1 cellular context compared by ENCODE assay signal in the genomic region with DNA sequence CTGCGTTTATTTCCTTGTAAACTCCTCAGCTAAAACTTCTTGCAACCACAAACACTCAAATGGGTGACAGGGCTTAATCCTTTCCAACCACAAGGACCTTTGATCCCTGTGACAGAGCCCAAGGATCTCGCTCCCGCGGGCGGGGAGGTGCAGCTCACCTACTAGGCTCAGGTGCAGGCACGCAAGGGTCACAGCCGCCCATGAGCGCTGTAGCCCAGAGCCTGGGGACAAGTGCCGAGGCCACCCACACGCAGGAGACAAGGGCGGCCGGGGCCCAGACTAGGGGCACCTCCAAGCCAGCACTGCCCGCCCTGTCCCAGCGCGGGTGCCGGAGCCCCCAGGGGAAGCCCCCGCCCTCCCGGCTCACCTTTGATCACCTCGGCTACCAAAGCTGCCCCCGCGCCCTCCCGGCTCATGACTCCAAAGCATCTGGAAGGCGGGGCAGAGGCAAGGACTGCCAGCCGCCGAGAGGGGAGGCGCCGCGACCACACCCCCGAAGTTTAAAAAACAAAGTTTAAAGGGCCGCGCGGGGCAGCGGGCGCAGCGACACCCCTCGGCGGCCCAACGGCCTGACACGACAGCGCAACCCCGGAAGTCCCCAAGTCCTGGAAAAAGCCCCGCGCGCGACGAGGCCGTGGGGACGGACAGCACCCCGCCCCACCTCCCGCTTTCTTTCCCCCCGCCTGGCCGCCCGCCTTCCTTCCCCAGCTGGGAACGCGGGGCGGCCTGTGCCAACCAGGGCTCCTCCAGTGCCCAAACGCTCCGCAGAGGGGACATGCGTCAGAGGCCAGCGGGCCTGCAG.
TF ChIP-seq lines count a peak whose summit lies in the region.

No MANE protein-coding gene starts in this region.

TF ChIP-seq in HepG2, 621 proteins besides CTCF, POLR2A, EP300 and RAD21 (continued from another document and continues in another):
- no peak; the same call in 1 of the 2 replicates for TF ChIP-seq HNF4G (IDR thresholded peaks at IDR 0.05; ENCODE audit: borderline replicate concordance, low read depth, low read length)
- peak; percentile 93 for TF ChIP-seq HNF4G (CRISPR knock-in tag; IDR thresholded peaks at IDR 0.05; ENCODE audit: borderline replicate concordance, low read depth)
- no peak for TF ChIP-seq NFE2L2 (IDR thresholded peaks at IDR 0.05; ENCODE audit: low read length)
- TF ChIP-seq GLI4 (CRISPR knock-in tag; IDR thresholded peaks at IDR 0.05; ENCODE audit: borderline replicate concordance), result no peak
- TF ChIP-seq RAD51 (IDR thresholded peaks at IDR 0.05; ENCODE audit: borderline replicate concordance), result no peak
- TF ChIP-seq SP140L (CRISPR knock-in tag; IDR thresholded peaks at IDR 0.05; ENCODE audit: borderline replicate concordance), result no peak
- no peak for TF ChIP-seq FOXK2 (IDR thresholded peaks at IDR 0.05)
- no peak for TF ChIP-seq SYNCRIP (IDR thresholded peaks at IDR 0.05; ENCODE audit: insufficient read depth, low read depth, low read length)
- TF ChIP-seq LCORL (IDR thresholded peaks at IDR 0.05), result peak; percentile 27; the same call in 1 of the 2 replicates
- TF ChIP-seq LCORL (CRISPR knock-in tag; IDR thresholded peaks at IDR 0.05), result peak; percentile 98
- no peak for TF ChIP-seq ZFP82 (CRISPR knock-in tag; IDR thresholded peaks at IDR 0.05; ENCODE audit: borderline replicate concordance)
- no peak for TF ChIP-seq NONO (IDR thresholded peaks at IDR 0.05)
- TF ChIP-seq NONO (CRISPR knock-in tag; conservative IDR thresholded peaks at IDR 0.05), result no peak; the same call in 1 of the 2 replicates
- peak; percentile 93 for TF ChIP-seq ZNF350 (CRISPR knock-in tag; IDR thresholded peaks at IDR 0.05; ENCODE audit: borderline replicate concordance, low read depth)
- TF ChIP-seq, protein P1, sequence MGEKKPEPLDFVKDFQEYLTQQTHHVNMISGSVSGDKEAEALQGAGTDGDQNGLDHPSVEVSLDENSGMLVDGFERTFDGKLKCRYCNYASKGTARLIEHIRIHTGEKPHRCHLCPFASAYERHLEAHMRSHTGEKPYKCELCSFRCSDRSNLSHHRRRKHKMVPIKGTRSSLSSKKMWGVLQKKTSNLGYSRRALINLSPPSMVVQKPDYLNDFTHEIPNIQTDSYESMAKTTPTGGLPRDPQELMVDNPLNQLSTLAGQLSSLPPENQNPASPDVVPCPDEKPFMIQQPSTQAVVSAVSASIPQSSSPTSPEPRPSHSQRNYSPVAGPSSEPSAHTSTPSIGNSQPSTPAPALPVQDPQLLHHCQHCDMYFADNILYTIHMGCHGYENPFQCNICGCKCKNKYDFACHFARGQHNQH (CRISPR knock-in tag; IDR thresholded peaks at IDR 0.05), result peak; percentile 79; the same call in 1 of the 2 replicates
- TF ChIP-seq ZNF326 (CRISPR knock-in tag; IDR thresholded peaks at IDR 0.05; ENCODE audit: borderline replicate concordance), result no peak
- 0 out of 2 replicates have a peak, but pooled peaks have one; percentile 59 for TF ChIP-seq ZNF75D (CRISPR knock-in tag; IDR thresholded peaks at IDR 0.05; ENCODE audit: borderline replicate concordance)
- no peak for TF ChIP-seq FOXM1 (CRISPR knock-in tag; IDR thresholded peaks at IDR 0.05)
- TF ChIP-seq ZNF841 (CRISPR knock-in tag; IDR thresholded peaks at IDR 0.05; ENCODE audit: borderline replicate concordance), result no peak
- 0 out of 2 replicates have a peak, but pooled peaks have one; percentile 9 for TF ChIP-seq ZNF644 (CRISPR knock-in tag; IDR thresholded peaks at IDR 0.05; ENCODE audit: low read depth)
- TF ChIP-seq HNRNPUL1 (IDR thresholded peaks at IDR 0.05; ENCODE audit: low read depth, low read length), result no peak
- no peak; the same call in 1 of the 2 replicates for TF ChIP-seq ZNF709 (CRISPR knock-in tag; IDR thresholded peaks at IDR 0.05)
- no peak; the same call in 1 of the 2 replicates for TF ChIP-seq MXD4 (CRISPR knock-in tag; IDR thresholded peaks at IDR 0.05)
- TF ChIP-seq FOSL2 (CRISPR knock-in tag; IDR thresholded peaks at IDR 0.05), result no peak
- no peak for TF ChIP-seq NR3C1 (CRISPR knock-in tag; IDR thresholded peaks at IDR 0.05)
- no peak for TF ChIP-seq BRCA1 (CRISPR knock-in tag; IDR thresholded peaks at IDR 0.05)
- no peak; the same call in 1 of the 2 replicates for TF ChIP-seq MEIS2 (CRISPR knock-in tag; IDR thresholded peaks at IDR 0.05)
- no peak for TF ChIP-seq ZNF253 (CRISPR knock-in tag; IDR thresholded peaks at IDR 0.05; ENCODE audit: borderline replicate concordance)
- no peak for TF ChIP-seq ZNF772 (CRISPR knock-in tag; IDR thresholded peaks at IDR 0.05)
- TF ChIP-seq PCBP1 (IDR thresholded peaks at IDR 0.05; ENCODE audit: borderline replicate concordance, low read depth, low read length), result 0 out of 2 replicates have a peak, but pooled peaks have one; percentile 48
- TF ChIP-seq ELF4 (CRISPR knock-in tag; IDR thresholded peaks at IDR 0.05; ENCODE audit: borderline replicate concordance), result peak; percentile 94; the same call in 1 of the 2 replicates
- TF ChIP-seq, protein P2, sequence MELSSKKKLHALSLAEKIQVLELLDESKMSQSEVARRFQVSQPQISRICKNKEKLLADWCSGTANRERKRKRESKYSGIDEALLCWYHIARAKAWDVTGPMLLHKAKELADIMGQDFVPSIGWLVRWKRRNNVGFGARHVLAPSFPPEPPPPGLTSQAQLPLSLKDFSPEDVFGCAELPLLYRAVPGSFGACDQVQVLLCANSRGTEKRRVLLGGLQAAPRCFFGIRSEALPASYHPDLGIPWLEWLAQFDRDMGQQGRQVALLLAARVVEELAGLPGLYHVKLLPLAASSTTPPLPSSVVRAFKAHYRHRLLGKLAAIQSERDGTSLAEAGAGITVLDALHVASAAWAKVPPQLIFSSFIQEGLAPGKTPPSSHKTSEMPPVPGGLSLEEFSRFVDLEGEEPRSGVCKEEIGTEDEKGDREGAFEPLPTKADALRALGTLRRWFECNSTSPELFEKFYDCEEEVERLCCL (CRISPR knock-in tag; IDR thresholded peaks at IDR 0.05; ENCODE audit: borderline replicate concordance), result no peak
- no peak for TF ChIP-seq NFE2 (CRISPR knock-in tag; IDR thresholded peaks at IDR 0.05)
- TF ChIP-seq SETDB1 (CRISPR knock-in tag; IDR thresholded peaks at IDR 0.05; ENCODE audit: borderline replicate concordance), result no peak
- TF ChIP-seq HOXA3 (CRISPR knock-in tag; IDR thresholded peaks at IDR 0.05), result peak; percentile 68
- TF ChIP-seq EZH2 (conservative IDR thresholded peaks at IDR 0.05; ENCODE audit: low read depth, low read length), result no peak
- no peak for TF ChIP-seq ZNF720 (CRISPR knock-in tag; IDR thresholded peaks at IDR 0.05)
- TF ChIP-seq CEBPG (CRISPR knock-in tag; IDR thresholded peaks at IDR 0.05), result no peak; the same call in 1 of the 2 replicates
- no peak for TF ChIP-seq SMAD3 (CRISPR knock-in tag; IDR thresholded peaks at IDR 0.05)
- no peak for TF ChIP-seq FIP1L1 (IDR thresholded peaks at IDR 0.05; ENCODE audit: borderline replicate concordance, insufficient read depth, low read depth, low read length)
- TF ChIP-seq ZNF776 (CRISPR knock-in tag; IDR thresholded peaks at IDR 0.05), result 0 out of 2 replicates have a peak, but pooled peaks have one; percentile 43
- TF ChIP-seq ZNF775 (CRISPR knock-in tag; IDR thresholded peaks at IDR 0.05; ENCODE audit: borderline replicate concordance), result no peak
- TF ChIP-seq HOXD1 (CRISPR knock-in tag; IDR thresholded peaks at IDR 0.05), result peak; percentile 3; the same call in 1 of the 2 replicates
- TF ChIP-seq FLYWCH1 (CRISPR knock-in tag; IDR thresholded peaks at IDR 0.05), result no peak
- TF ChIP-seq AHR (CRISPR knock-in tag; IDR thresholded peaks at IDR 0.05), result peak; percentile 62; the same call in 1 of the 2 replicates
- TF ChIP-seq ZZZ3 (CRISPR knock-in tag; IDR thresholded peaks at IDR 0.05; ENCODE audit: borderline replicate concordance), result no peak; the same call in 1 of the 2 replicates
- TF ChIP-seq ZNF788 (CRISPR knock-in tag; IDR thresholded peaks at IDR 0.05; ENCODE audit: borderline replicate concordance), result peak; percentile 74
- TF ChIP-seq, protein P3, sequence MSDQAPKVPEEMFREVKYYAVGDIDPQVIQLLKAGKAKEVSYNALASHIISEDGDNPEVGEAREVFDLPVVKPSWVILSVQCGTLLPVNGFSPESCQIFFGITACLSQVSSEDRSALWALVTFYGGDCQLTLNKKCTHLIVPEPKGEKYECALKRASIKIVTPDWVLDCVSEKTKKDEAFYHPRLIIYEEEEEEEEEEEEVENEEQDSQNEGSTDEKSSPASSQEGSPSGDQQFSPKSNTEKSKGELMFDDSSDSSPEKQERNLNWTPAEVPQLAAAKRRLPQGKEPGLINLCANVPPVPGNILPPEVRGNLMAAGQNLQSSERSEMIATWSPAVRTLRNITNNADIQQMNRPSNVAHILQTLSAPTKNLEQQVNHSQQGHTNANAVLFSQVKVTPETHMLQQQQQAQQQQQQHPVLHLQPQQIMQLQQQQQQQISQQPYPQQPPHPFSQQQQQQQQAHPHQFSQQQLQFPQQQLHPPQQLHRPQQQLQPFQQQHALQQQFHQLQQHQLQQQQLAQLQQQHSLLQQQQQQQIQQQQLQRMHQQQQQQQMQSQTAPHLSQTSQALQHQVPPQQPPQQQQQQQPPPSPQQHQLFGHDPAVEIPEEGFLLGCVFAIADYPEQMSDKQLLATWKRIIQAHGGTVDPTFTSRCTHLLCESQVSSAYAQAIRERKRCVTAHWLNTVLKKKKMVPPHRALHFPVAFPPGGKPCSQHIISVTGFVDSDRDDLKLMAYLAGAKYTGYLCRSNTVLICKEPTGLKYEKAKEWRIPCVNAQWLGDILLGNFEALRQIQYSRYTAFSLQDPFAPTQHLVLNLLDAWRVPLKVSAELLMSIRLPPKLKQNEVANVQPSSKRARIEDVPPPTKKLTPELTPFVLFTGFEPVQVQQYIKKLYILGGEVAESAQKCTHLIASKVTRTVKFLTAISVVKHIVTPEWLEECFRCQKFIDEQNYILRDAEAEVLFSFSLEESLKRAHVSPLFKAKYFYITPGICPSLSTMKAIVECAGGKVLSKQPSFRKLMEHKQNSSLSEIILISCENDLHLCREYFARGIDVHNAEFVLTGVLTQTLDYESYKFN (CRISPR knock-in tag; conservative IDR thresholded peaks at IDR 0.05), result peak; percentile 93
- TF ChIP-seq PAF1 (CRISPR knock-in tag; IDR thresholded peaks at IDR 0.05), result no peak
- peak; percentile 68; the same call in 1 of the 2 replicates for TF ChIP-seq ZNF430 (CRISPR knock-in tag; IDR thresholded peaks at IDR 0.05)
- TF ChIP-seq XRCC5 (optimal IDR thresholded peaks at IDR 0.05; ENCODE audit: low read length), result peak; percentile 84
- no peak for TF ChIP-seq CHD2 (IDR thresholded peaks at IDR 0.05; ENCODE audit: low read depth, low read length)
- TF ChIP-seq NFYB (CRISPR knock-in tag; IDR thresholded peaks at IDR 0.05), result no peak; the same call in none of the 2 replicates
- TF ChIP-seq, protein P4, sequence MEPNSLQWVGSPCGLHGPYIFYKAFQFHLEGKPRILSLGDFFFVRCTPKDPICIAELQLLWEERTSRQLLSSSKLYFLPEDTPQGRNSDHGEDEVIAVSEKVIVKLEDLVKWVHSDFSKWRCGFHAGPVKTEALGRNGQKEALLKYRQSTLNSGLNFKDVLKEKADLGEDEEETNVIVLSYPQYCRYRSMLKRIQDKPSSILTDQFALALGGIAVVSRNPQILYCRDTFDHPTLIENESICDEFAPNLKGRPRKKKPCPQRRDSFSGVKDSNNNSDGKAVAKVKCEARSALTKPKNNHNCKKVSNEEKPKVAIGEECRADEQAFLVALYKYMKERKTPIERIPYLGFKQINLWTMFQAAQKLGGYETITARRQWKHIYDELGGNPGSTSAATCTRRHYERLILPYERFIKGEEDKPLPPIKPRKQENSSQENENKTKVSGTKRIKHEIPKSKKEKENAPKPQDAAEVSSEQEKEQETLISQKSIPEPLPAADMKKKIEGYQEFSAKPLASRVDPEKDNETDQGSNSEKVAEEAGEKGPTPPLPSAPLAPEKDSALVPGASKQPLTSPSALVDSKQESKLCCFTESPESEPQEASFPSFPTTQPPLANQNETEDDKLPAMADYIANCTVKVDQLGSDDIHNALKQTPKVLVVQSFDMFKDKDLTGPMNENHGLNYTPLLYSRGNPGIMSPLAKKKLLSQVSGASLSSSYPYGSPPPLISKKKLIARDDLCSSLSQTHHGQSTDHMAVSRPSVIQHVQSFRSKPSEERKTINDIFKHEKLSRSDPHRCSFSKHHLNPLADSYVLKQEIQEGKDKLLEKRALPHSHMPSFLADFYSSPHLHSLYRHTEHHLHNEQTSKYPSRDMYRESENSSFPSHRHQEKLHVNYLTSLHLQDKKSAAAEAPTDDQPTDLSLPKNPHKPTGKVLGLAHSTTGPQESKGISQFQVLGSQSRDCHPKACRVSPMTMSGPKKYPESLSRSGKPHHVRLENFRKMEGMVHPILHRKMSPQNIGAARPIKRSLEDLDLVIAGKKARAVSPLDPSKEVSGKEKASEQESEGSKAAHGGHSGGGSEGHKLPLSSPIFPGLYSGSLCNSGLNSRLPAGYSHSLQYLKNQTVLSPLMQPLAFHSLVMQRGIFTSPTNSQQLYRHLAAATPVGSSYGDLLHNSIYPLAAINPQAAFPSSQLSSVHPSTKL (CRISPR knock-in tag; IDR thresholded peaks at IDR 0.05), result peak; percentile 86
- peak; percentile 82 for TF ChIP-seq RARA (CRISPR knock-in tag; IDR thresholded peaks at IDR 0.05)
- TF ChIP-seq RARG (CRISPR knock-in tag; IDR thresholded peaks at IDR 0.05; ENCODE audit: low read depth), result 0 out of 2 replicates have a peak, but pooled peaks have one; percentile 13
- TF ChIP-seq, protein P5, sequence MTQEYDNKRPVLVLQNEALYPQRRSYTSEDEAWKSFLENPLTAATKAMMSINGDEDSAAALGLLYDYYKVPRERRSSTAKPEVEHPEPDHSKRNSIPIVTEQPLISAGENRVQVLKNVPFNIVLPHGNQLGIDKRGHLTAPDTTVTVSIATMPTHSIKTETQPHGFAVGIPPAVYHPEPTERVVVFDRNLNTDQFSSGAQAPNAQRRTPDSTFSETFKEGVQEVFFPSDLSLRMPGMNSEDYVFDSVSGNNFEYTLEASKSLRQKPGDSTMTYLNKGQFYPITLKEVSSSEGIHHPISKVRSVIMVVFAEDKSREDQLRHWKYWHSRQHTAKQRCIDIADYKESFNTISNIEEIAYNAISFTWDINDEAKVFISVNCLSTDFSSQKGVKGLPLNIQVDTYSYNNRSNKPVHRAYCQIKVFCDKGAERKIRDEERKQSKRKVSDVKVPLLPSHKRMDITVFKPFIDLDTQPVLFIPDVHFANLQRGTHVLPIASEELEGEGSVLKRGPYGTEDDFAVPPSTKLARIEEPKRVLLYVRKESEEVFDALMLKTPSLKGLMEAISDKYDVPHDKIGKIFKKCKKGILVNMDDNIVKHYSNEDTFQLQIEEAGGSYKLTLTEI (CRISPR knock-in tag; conservative IDR thresholded peaks at IDR 0.05), result no peak
- TF ChIP-seq IKZF1 (IDR thresholded peaks at IDR 0.05), result no peak
- TF ChIP-seq, protein P6, sequence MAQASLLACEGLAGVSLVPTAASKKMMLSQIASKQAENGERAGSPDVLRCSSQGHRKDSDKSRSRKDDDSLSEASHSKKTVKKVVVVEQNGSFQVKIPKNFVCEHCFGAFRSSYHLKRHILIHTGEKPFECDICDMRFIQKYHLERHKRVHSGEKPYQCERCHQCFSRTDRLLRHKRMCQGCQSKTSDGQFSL (CRISPR knock-in tag; IDR thresholded peaks at IDR 0.05), result no peak
- TF ChIP-seq ZNF713 (CRISPR knock-in tag; IDR thresholded peaks at IDR 0.05), result no peak
- TF ChIP-seq KMT2A (CRISPR knock-in tag; IDR thresholded peaks at IDR 0.05), result peak; percentile 91
- no peak for TF ChIP-seq ZNF839 (CRISPR knock-in tag; IDR thresholded peaks at IDR 0.05; ENCODE audit: borderline replicate concordance)
- peak; percentile 5; the same call in 1 of the 2 replicates for TF ChIP-seq SMC3 (IDR thresholded peaks at IDR 0.05; ENCODE audit: low read length)
- TF ChIP-seq PHB2 (IDR thresholded peaks at IDR 0.05; ENCODE audit: partially characterized antibody), result no peak
- TF ChIP-seq HDAC1 (CRISPR knock-in tag; IDR thresholded peaks at IDR 0.05), result peak; percentile 89
- no peak for TF ChIP-seq KDM4B (CRISPR knock-in tag; IDR thresholded peaks at IDR 0.05)
- TF ChIP-seq ZNF224 (CRISPR knock-in tag; IDR thresholded peaks at IDR 0.05), result no peak
